In genomic region chr16:22842031-22842430, GRCh38 we compare ENCODE assay signal across 2 cellular contexts. TPM values are rescaled to one million over a fixed set of nuclear protein-coding genes. Genes with fewer than 3 reads are reported as not detected.
"Had no signal": no experiment of that assay in that cellular context is flagged by ENCODE, and none has a peak within 500 bp of the region (broad histone marks: within the 10 kb centered on the region; RNA-seq: fewer than 3 reads in every experiment).

No MANE protein-coding gene starts in this region.

RNA-seq across cellular contexts. Expression of gene HS3ST2, which starts 28.1 kb away (rescaled TPM):
- total RNA-seq: GM23248, HFFc6 had no signal
- polyA plus RNA-seq: GM23248 had no signal
